In genomic region chr18:23201741-23202140, GRCh38 we compare ENCODE assay signal across 33 cellular contexts.
"Had no signal": no experiment of that assay in that cellular context is flagged by ENCODE, and none has a peak within 500 bp of the region (broad histone marks: within the 10 kb centered on the region; RNA-seq: fewer than 3 reads in every experiment).

No MANE protein-coding gene starts in this region.

- H3K4me3 ChIP-seq: adrenal gland, body of pancreas, breast epithelium, MG63 had no signal

- FAIRE-seq: astrocyte, RCC 7860 had no signal

- H3K4me1 ChIP-seq: adrenal gland, body of pancreas, breast epithelium had no signal

- H3K36me3 ChIP-seq: adrenal gland, breast epithelium, MG63 had no signal

- H3K9me3 ChIP-seq: adrenal gland, body of pancreas, breast epithelium, MG63 had no signal

- H3K27ac ChIP-seq: adrenal gland, body of pancreas, breast epithelium, RWPE1 had no signal

- DNase-seq: activated CD4-positive, alpha-beta T cell treated with anti-CD3 and anti-CD28 coated beads for 36 hours; activated CD4-positive, alpha-beta T cell treated with anti-CD3 and anti-CD28 coated beads, Interleukin-2, amount 10 ng/mL, durations not matched to agents 7 days and 5 days; activated CD4-positive, alpha-beta T cell treated with anti-CD3 and anti-CD28 coated beads, Interleukin-2, amount 50 U/mL, for 48 hours; activated CD8-positive, alpha-beta T cell treated with anti-CD3 and anti-CD28 coated beads, Interleukin-2, amount 10 ng/mL, durations not matched to agents 7 days and 5 days; activated gamma-delta T cell treated with Interleukin-2 at 50 U/mL for 16 hours; activated naive CD4-positive, alpha-beta T cell treated with anti-CD3 and anti-CD28 coated beads for 36 hours; activated T-cell treated with anti-CD3 and anti-CD28 coated beads, Interleukin-2, amount 50 U/mL, for 24 hours; adrenal gland; body of pancreas; cerebellar nuclear complex; Kasumi-1; KG1; MG63; NCI-H1048; NCI-H1105 treated with DMSO at 0.1 percent for 48 hours; NCI-H1436; NCI-H1694; NCI-H2029; NCI-H345; NCI-H524 treated with DMSO at 0.1 percent for 48 hours; NCI-H748 treated with DMSO at 0.1 percent for 48 hours; NK-92 treated with Interleukin-12 subunit alpha and Interleukin-12 subunit beta, amount 100 ng/mL, for 24 hours; PC-3; SW 1271; T-helper 1 cell; T1000 had no signal

- ATAC-seq: activated CD4-positive, alpha-beta T cell treated with anti-CD3 and anti-CD28 coated beads for 36 hours; activated CD4-positive, CD25-positive, alpha-beta regulatory T cell treated with anti-CD3 and anti-CD28 coated beads, Interleukin-2, amount 50 U/mL, for 24 hours; activated CD8-positive, alpha-beta T cell treated with anti-CD3 and anti-CD28 coated beads, Interleukin-2, amount 10 ng/mL, durations not matched to agents 7 days and 5 days; activated naive CD4-positive, alpha-beta T cell treated with anti-CD3 and anti-CD28 coated beads, Interleukin-2, amount 50 U/mL, for 72 hours; body of pancreas; PC-3; Right ventricle myocardium inferior had no signal

- H3K27me3 ChIP-seq: adrenal gland, body of pancreas, breast epithelium, MG63 had no signal
